ENCODE assay signal across 15 cellular contexts in the genomic region with DNA sequence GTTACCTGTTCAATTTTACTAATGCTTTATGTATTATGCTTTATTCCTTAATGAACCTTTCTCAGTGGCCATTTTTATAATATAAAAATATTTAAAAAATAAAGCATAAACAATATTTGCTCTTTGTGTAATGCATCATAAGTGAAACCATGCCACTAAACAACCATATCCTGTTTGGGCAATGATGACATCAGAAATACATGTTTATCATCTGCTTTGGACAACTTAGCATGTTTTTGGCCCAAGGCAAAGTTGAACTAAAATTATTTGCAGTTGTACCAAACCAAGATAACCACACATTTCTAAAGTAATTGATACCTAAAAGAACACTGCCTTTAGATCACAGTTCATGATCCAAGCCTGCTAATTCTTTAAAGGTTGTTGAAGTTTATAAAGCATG.
DNase-seq lines count a peak whose midpoint lies in the region; ATAC-seq, FAIRE-seq and TF ChIP-seq lines count a peak whose summit lies in the region.
"Had no signal": no experiment of that assay in that cellular context is flagged by ENCODE, and none has a peak within 500 bp of the region (broad histone marks: within the 10 kb centered on the region; RNA-seq: fewer than 3 reads in every experiment).

No MANE protein-coding gene starts in this region.

- H3K36me3 ChIP-seq in MM.1S (replicated peaks; ENCODE audit: insufficient read depth, low read length) (no peaks in the 10 kb centered on the region), GM12878 (ENCODE audit: control insufficient read depth in 2 of 2, insufficient read depth in 2 of 2, low read length in 1 of 2) (no peaks in the 10 kb centered on the region), gastroesophageal sphincter (no peaks in the 10 kb centered on the region)

- H3K36me3 Mint-ChIP-seq in natural killer cell: no peaks in the 10 kb centered on the region

- CTCF ChIA-PET in GM12878 (lab: Yijun Ruan, JAX): interaction anchor here (1.2 to 2.0 kb wide), 3 partner anchors 19 to 347 kb away, joined by 4 to 11 read pairs (median 5); no protein-coding TSS in a partner anchor

- ATAC-seq in GM12878: peak; percentile 61
- no peak for ATAC-seq in natural killer cell
- ATAC-seq in gastroesophageal sphincter: no peak
- ATAC-seq: right cardiac atrium had no signal

- H4K20me1 ChIP-seq in MM.1S (ENCODE audit: insufficient read depth, low read length) (no peaks in the 10 kb centered on the region), GM12878 (ENCODE audit: control insufficient read depth, insufficient read depth) (no peaks in the 10 kb centered on the region)

- H3K4me2 ChIP-seq in MM.1S (ENCODE audit: low read depth, low read length): peak overlapping the region; percentile 59
- no peak overlapping the region for H3K4me2 ChIP-seq in GM12878 (ENCODE audit: control insufficient read depth, insufficient read depth)
- H3K4me2 ChIP-seq: hepatocyte had no signal

- DNase-seq in GM12865 (ENCODE audit: low read depth): peak; percentile 27
- peak; percentile 31 for DNase-seq in MM.1S
- DNase-seq in GM12878 (ENCODE audit: low read depth, low spot score): no peak
- DNase-seq in natural killer cell: no peak
- no peak for DNase-seq in stimulated activated CD4-positive, alpha-beta T cell treated with anti-CD3 and anti-CD28 coated beads, Interleukin-1b, Interleukin-23, amount 100 ng/mL, for 48 hours
- DNase-seq in activated naive CD4-positive, alpha-beta T cell treated with anti-CD3 and anti-CD28 coated beads, Interleukin-2, amount 50 U/mL, for 16 hours: no peak
- DNase-seq: anterior cingulate cortex, C1 segment of cervical spinal cord, GOT3, NCI-H1048, nucleus accumbens, right cardiac atrium had no signal

- peak overlapping the region; percentile 51 to 52 for H3K27ac Mint-ChIP-seq in natural killer cell
- H3K27ac Mint-ChIP-seq: mesothelial cell of epicardium had no signal

- H3K9me3 ChIP-seq in MM.1S (replicated peaks; ENCODE audit: insufficient read depth, low read length): 0 out of 2 replicates have a peak, but pooled peaks cover 3% of the 10 kb centered on the region
- H3K9me3 ChIP-seq in GM12878 (replicated peaks; ENCODE audit: control insufficient read depth, insufficient read depth, low read length): no peaks in the 10 kb centered on the region
- no peaks in the 10 kb centered on the region for H3K9me3 ChIP-seq in gastroesophageal sphincter

- SMC1A ChIA-PET in GM12878 (lab: Charles Lee; ENCODE audit: uncharacterized antibody, unreplicated experiment): interaction anchor here (0.8 to 2.3 kb wide), 10 partner anchors 9 to 349 kb away, joined by 3 to 6 read pairs (median 5); no protein-coding TSS in a partner anchor

- no TSS peak for BruUV-seq in GM12878 (replicated peaks; lab: Mats Ljungman, UMichigan)

- H3K9me3 Mint-ChIP-seq in natural killer cell: no peaks in the 10 kb centered on the region

- H3K4me1 ChIP-seq in MM.1S (ENCODE audit: low read length) (peaks cover 33% of the 10 kb centered on the region), GM12878 (ENCODE audit: control insufficient read depth, insufficient read depth, low read length) (peaks cover 12% of the 10 kb centered on the region; the same call in 1 of the 2 replicates), gastroesophageal sphincter (no peaks in the 10 kb centered on the region)

- H3K4me3 Mint-ChIP-seq in natural killer cell: no peak overlapping the region
- H3K4me3 Mint-ChIP-seq: mesothelial cell of epicardium had no signal

- H3K27ac ChIP-seq in MM.1S (ENCODE audit: low read length): peak overlapping the region; percentile 84; the same call in 1 of the 2 replicates
- no peak overlapping the region for H3K27ac ChIP-seq in GM12878 (ENCODE audit: control insufficient read depth, insufficient read depth)
- H3K27ac ChIP-seq in gastroesophageal sphincter: no peak overlapping the region
- H3K27ac ChIP-seq: hepatocyte had no signal

- peak; percentile 23 for FAIRE-seq in GM12878 (lab: Jason Lieb, UNC)

- H3K27me3 ChIP-seq in MM.1S (replicated peaks; ENCODE audit: insufficient read depth, low read length): no peaks in the 10 kb centered on the region
- H3K27me3 ChIP-seq in GM12878 (replicated peaks in 1 of 2; ENCODE audit: control insufficient read depth in 2 of 2, insufficient read depth in 2 of 2, low read length in 1 of 2): no peaks in the 10 kb centered on the region
- H3K27me3 ChIP-seq in gastroesophageal sphincter: no peaks in the 10 kb centered on the region
- H3K27me3 ChIP-seq: hepatocyte had no signal

- RAD21 ChIA-PET in GM12878 (lab: Charles Lee; ENCODE audit: unreplicated experiment): interaction anchor here (1.0 to 2.7 kb wide), 4 partner anchors 36 to 133 kb away, joined by 3 to 30 read pairs (median 3); no protein-coding TSS in a partner anchor

- intact Hi-C loops in GM12878 (cut with micrococcal nuclease; ENCODE audit: unreplicated experiment) (loop anchor here (10.0 kb wide), 1 partner anchor 922 kb away; no protein-coding TSS in a partner anchor), natural killer cell (cut with micrococcal nuclease) (no loop called here)

- peaks cover 10 to 15% of the 10 kb centered on the region in 2 donors for H3K4me1 Mint-ChIP-seq in natural killer cell
- H3K4me1 Mint-ChIP-seq: mesothelial cell of epicardium had no signal

- H3K9me2 ChIP-seq in MM.1S (replicated peaks; ENCODE audit: insufficient read depth, low read length): no peaks in the 10 kb centered on the region; the same call in 1 of the 2 replicates

- H3F3A ChIP-seq in MM.1S (ENCODE audit: insufficient read depth, low read length): peaks cover 19% of the 10 kb centered on the region

- H3K9ac ChIP-seq in MM.1S (ENCODE audit: low read length): no peak overlapping the region
- no peak overlapping the region for H3K9ac ChIP-seq in GM12878 (ENCODE audit: control insufficient read depth, insufficient read depth, low read length)

- H3K79me2 ChIP-seq in MM.1S (ENCODE audit: low read length) (no peaks in the 10 kb centered on the region), GM12878 (ENCODE audit: control insufficient read depth, insufficient read depth, low read length) (no peaks in the 10 kb centered on the region)
- H3K79me2 ChIP-seq: hepatocyte had no signal

- TF ChIP-seq POLR2A in GM12878 (IDR thresholded peaks at IDR 0.05; ENCODE audit: low read depth, low read length) (no peak), gastroesophageal sphincter (IDR thresholded peaks at IDR 0.05) (no peak)

- in situ Hi-C loops in GM12878 (cut with MboI): no loop called here

- no peak overlapping the region for H2AFZ ChIP-seq in MM.1S (ENCODE audit: low read length)
- no peak overlapping the region for H2AFZ ChIP-seq in GM12878 (ENCODE audit: control insufficient read depth, low read depth, low read length)
- H2AFZ ChIP-seq: hepatocyte had no signal

- no peak for TF ChIP-seq RAD21 in GM12878 (IDR thresholded peaks at IDR 0.05; ENCODE audit: insufficient read depth, low read depth, low read length)

- no peak for TF ChIP-seq CTCF in GM12865 (IDR thresholded peaks at IDR 0.05; ENCODE audit: insufficient read depth, low read depth, low read length, missing control alignments)
- TF ChIP-seq CTCF in MM.1S (IDR thresholded peaks at IDR 0.05; ENCODE audit: low read length): no peak
- no peak for TF ChIP-seq CTCF in GM12878 (IDR thresholded peaks at IDR 0.05 in 2 of 3, conservative IDR thresholded peaks at IDR 0.05 in 1 of 3; ENCODE audit: control insufficient read depth in 2 of 3, extremely low read depth in 1 of 3, insufficient read depth in 1 of 3, low read depth in 3 of 3, low read length in 3 of 3)
- TF ChIP-seq CTCF in natural killer cell (IDR thresholded peaks at IDR 0.05): no peak
- TF ChIP-seq CTCF in gastroesophageal sphincter (IDR thresholded peaks at IDR 0.05): no peak

- POLR2A ChIA-PET in GM12878 (lab: Charles Lee): no interaction called here

- no peaks in the 10 kb centered on the region for H3K27me3 Mint-ChIP-seq in natural killer cell (ENCODE audit: low read depth in 2 of 2)

- TF ChIP-seq EP300 in GM12878 (IDR thresholded peaks at IDR 0.05; ENCODE audit: borderline replicate concordance in 1 of 2, control insufficient read depth in 1 of 2, low read depth in 2 of 2, low read length in 2 of 2) (no peak), gastroesophageal sphincter (IDR thresholded peaks at IDR 0.05) (no peak)

- H3K4me3 ChIP-seq in GM12865 (ENCODE audit: low read depth, low read length) (no peak overlapping the region), MM.1S (ENCODE audit: low read length) (no peak overlapping the region), GM12878 (no peak overlapping the region), gastroesophageal sphincter (no peak overlapping the region)
- H3K4me3 ChIP-seq: hepatocyte had no signal

TF ChIP-seq in GM12878, 131 proteins besides CTCF, POLR2A, EP300 and RAD21 (continues in another document):
- no peak for TF ChIP-seq SP1 (IDR thresholded peaks at IDR 0.05; ENCODE audit: low read depth, low read length)
- no peak for TF ChIP-seq EZH2 (IDR thresholded peaks at IDR 0.05; ENCODE audit: borderline replicate concordance, control insufficient read depth, low read depth, low read length)
- no peak for TF ChIP-seq IKZF1 (conservative IDR thresholded peaks at IDR 0.05)
- TF ChIP-seq, protein P1, sequence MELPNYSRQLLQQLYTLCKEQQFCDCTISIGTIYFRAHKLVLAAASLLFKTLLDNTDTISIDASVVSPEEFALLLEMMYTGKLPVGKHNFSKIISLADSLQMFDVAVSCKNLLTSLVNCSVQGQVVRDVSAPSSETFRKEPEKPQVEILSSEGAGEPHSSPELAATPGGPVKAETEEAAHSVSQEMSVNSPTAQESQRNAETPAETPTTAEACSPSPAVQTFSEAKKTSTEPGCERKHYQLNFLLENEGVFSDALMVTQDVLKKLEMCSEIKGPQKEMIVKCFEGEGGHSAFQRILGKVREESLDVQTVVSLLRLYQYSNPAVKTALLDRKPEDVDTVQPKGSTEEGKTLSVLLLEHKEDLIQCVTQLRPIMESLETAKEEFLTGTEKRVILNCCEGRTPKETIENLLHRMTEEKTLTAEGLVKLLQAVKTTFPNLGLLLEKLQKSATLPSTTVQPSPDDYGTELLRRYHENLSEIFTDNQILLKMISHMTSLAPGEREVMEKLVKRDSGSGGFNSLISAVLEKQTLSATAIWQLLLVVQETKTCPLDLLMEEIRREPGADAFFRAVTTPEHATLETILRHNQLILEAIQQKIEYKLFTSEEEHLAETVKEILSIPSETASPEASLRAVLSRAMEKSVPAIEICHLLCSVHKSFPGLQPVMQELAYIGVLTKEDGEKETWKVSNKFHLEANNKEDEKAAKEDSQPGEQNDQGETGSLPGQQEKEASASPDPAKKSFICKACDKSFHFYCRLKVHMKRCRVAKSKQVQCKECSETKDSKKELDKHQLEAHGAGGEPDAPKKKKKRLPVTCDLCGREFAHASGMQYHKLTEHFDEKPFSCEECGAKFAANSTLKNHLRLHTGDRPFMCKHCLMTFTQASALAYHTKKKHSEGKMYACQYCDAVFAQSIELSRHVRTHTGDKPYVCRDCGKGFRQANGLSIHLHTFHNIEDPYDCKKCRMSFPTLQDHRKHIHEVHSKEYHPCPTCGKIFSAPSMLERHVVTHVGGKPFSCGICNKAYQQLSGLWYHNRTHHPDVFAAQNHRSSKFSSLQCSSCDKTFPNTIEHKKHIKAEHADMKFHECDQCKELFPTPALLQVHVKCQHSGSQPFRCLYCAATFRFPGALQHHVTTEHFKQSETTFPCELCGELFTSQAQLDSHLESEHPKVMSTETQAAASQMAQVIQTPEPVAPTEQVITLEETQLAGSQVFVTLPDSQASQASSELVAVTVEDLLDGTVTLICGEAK (IDR thresholded peaks at IDR 0.05; ENCODE audit: borderline replicate concordance): no peak
- no peak for TF ChIP-seq NR2C1 (IDR thresholded peaks at IDR 0.05)

Comparison
In these comparisons a context has a peak if more than half of its experiments do, and no peak if none do; other contexts are left out.
1. DNase-seq: peak in GM12865 (single experiment) and MM.1S (single experiment); none in GM12878 (single experiment), natural killer cell (single experiment), stimulated activated CD4-positive, alpha-beta T cell treated with anti-CD3 and anti-CD28 coated beads, Interleukin-1b, Interleukin-23, amount 100 ng/mL, for 48 hours (single experiment) and activated naive CD4-positive, alpha-beta T cell treated with anti-CD3 and anti-CD28 coated beads, Interleukin-2, amount 50 U/mL, for 16 hours (single experiment).